Comparison of ENCODE assay signal across 13 cellular contexts in genomic region chr16:11877374-11877773, GRCh38.
"Had no signal": no experiment of that assay in that cellular context is flagged by ENCODE, and none has a peak within 500 bp of the region (broad histone marks: within the 10 kb centered on the region; RNA-seq: fewer than 3 reads in every experiment).

No MANE protein-coding gene starts in this region.

- H3K4me3 ChIP-seq: body of pancreas, dorsolateral prefrontal cortex, gastroesophageal sphincter, upper lobe of right lung had no signal

- DNase-seq: activated CD4-positive, alpha-beta T cell treated with anti-CD3 and anti-CD28 coated beads for 36 hours; activated CD8-positive, alpha-beta memory T cell treated with anti-CD3 and anti-CD28 coated beads, Interleukin-2, amount 50 U/mL, for 48 hours; activated CD8-positive, alpha-beta T cell treated with anti-CD3 and anti-CD28 coated beads for 36 hours; activated naive CD4-positive, alpha-beta T cell treated with Interleukin-2 at 50 U/mL for 16 hours; body of pancreas; dorsolateral prefrontal cortex; left ventricle myocardium superior; mesendoderm; nephron progenitor cell; stimulated activated CD4-positive, alpha-beta T cell treated with anti-CD3 and anti-CD28 coated beads, Interleukin-2, amount 100 ng/mL, for 48 hours; upper lobe of right lung; WERI-Rb-1 had no signal

- H3K27me3 ChIP-seq: body of pancreas, dorsolateral prefrontal cortex, gastroesophageal sphincter, upper lobe of right lung had no signal

- H3K9me3 ChIP-seq: body of pancreas, gastroesophageal sphincter, upper lobe of right lung had no signal

- H3K4me1 ChIP-seq: gastroesophageal sphincter, upper lobe of right lung had no signal

- H3K27ac ChIP-seq: body of pancreas, dorsolateral prefrontal cortex, gastroesophageal sphincter, upper lobe of right lung, WERI-Rb-1 had no signal
